In genomic region chr10:14910953-14911352, GRCh38 we compare ENCODE assay signal across 32 cellular contexts. TPM values are rescaled to one million over a fixed set of nuclear protein-coding genes. Genes with fewer than 3 reads are reported as not detected.
"Had no signal": no experiment of that assay in that cellular context is flagged by ENCODE, and none has a peak within 500 bp of the region (broad histone marks: within the 10 kb centered on the region; RNA-seq: fewer than 3 reads in every experiment).

No MANE protein-coding gene starts in this region.

- DNase-seq: activated CD4-positive, alpha-beta memory T cell treated with anti-CD3 and anti-CD28 coated beads for 36 hours; activated naive CD4-positive, alpha-beta T cell; activated T-cell treated with anti-CD3 and anti-CD28 coated beads, Interleukin-2, amount 50 U/mL, for 72 hours; anterior cingulate cortex; body of pancreas; colonic mucosa; effector CD8-positive, alpha-beta T cell; esophagus squamous epithelium; foreskin melanocyte; heart right ventricle; kidney glomerular epithelial cell; left lung; lower lobe of right lung; mesendoderm; right cardiac atrium; stimulated activated CD4-positive, alpha-beta T cell treated with anti-CD3 and anti-CD28 coated beads, Interleukin-2, amount 100 ng/mL, for 48 hours; stimulated activated naive CD8-positive, alpha-beta T cell treated with anti-CD3 and anti-CD28 coated beads, Interleukin-15, Interleukin-2, amounts not matched to agents 100 U/mL and 50 U/mL, for 24 hours; T-helper 9 cell; testis; transverse colon; WERI-Rb-1 had no signal

- H3K27me3 ChIP-seq: body of pancreas, colonic mucosa, esophagus squamous epithelium, heart right ventricle, left lung, testis, transverse colon had no signal

- H3K9me3 Mint-ChIP-seq: natural killer cell treated with Interleukin-12 subunit alpha and Interleukin-12 subunit beta and Interleukin-15 and Interleukin-18, amount 100 ng/mL, for 72 hours had no signal

- H3K27ac ChIP-seq: body of pancreas, colonic mucosa, epithelial cell of prostate, esophagus squamous epithelium, heart right ventricle, left lung, lower lobe of right lung, testis, transverse colon, WERI-Rb-1 had no signal

- H3K9me3 ChIP-seq: body of pancreas, colonic mucosa, testis, transverse colon had no signal

- H3K27ac Mint-ChIP-seq: activated CD4-positive, alpha-beta memory T cell treated with anti-CD3 and anti-CD28 coated beads for 36 hours; activated T-cell treated with anti-CD3 and anti-CD28 coated beads, Interleukin-2, amount 50 U/mL, for 72 hours; natural killer cell treated with Interleukin-12 subunit alpha and Interleukin-12 subunit beta and Interleukin-15 and Interleukin-18, amount 100 ng/mL, for 72 hours had no signal

- ATAC-seq: activated CD4-positive, CD25-positive, alpha-beta regulatory T cell treated with anti-CD3 and anti-CD28 coated beads, Interleukin-2, amount 50 U/mL, for 24 hours; activated T-cell treated with anti-CD3 and anti-CD28 coated beads, Interleukin-2, amount 50 U/mL, for 72 hours; body of pancreas; heart right ventricle; left lung; lower lobe of right lung; natural killer cell treated with Interleukin-12 subunit alpha and Interleukin-12 subunit beta and Interleukin-15 and Interleukin-18, amount 100 ng/mL, for 72 hours; right cardiac atrium; stimulated activated naive CD8-positive, alpha-beta T cell treated with anti-CD3 and anti-CD28 coated beads, Interleukin-15, Interleukin-2, amounts not matched to agents 100 U/mL and 50 U/mL, for 24 hours had no signal

- H3K27me3 Mint-ChIP-seq: activated CD4-positive, alpha-beta memory T cell treated with anti-CD3 and anti-CD28 coated beads for 36 hours; natural killer cell treated with Interleukin-12 subunit alpha and Interleukin-12 subunit beta and Interleukin-15 and Interleukin-18, amount 100 ng/mL, for 72 hours had no signal

- H3K4me3 Mint-ChIP-seq: activated CD4-positive, alpha-beta memory T cell treated with anti-CD3 and anti-CD28 coated beads for 36 hours; activated T-cell treated with anti-CD3 and anti-CD28 coated beads, Interleukin-2, amount 50 U/mL, for 72 hours; natural killer cell treated with Interleukin-12 subunit alpha and Interleukin-12 subunit beta and Interleukin-15 and Interleukin-18, amount 100 ng/mL, for 72 hours had no signal

- H3K4me3 ChIP-seq: body of pancreas, colonic mucosa, esophagus squamous epithelium, heart right ventricle, left lung, lower lobe of right lung, testis, transverse colon had no signal

- H3K4me1 ChIP-seq: body of pancreas, colonic mucosa, esophagus squamous epithelium, heart right ventricle, left lung, lower lobe of right lung, testis, transverse colon had no signal

- FAIRE-seq: endometrium had no signal

RNA-seq across cellular contexts. Expression of gene MEIG1, which starts 48.2 kb away (rescaled TPM):
- total RNA-seq: body of pancreas; dermis microvascular lymphatic vessel endothelial cell; glomerular endothelial cell; left lung; mononuclear cell; natural killer cell treated with Interleukin-12 subunit alpha and Interleukin-12 subunit beta and Interleukin-15 and Interleukin-18, amount 100 ng/mL, for 72 hours; omental fat pad; right cardiac atrium; T-helper 1 cell treated with Interleukin-12 subunit alpha and Interleukin-12 subunit beta and Interleukin-4 antibody, amounts not matched to agents 30 ng/mL and 1 ng/mL, for 36 hours; transverse colon; urinary bladder had no signal
- polyA plus RNA-seq: adipose tissue had no signal
